14 cellular contexts compared by ENCODE assay signal in genomic region chr20:1807394-1807793, GRCh38.
A peak's percentile ranks its signal among the peaks of the same experiment; 100 is the strongest.
DNase-seq lines count a peak whose midpoint lies in the region; ATAC-seq and TF ChIP-seq lines count a peak whose summit lies in the region.
"Had no signal": no experiment of that assay in that cellular context is flagged by ENCODE, and none has a peak within 500 bp of the region (broad histone marks: within the 10 kb centered on the region; RNA-seq: fewer than 3 reads in every experiment).

No MANE protein-coding gene starts in this region.

- DNase-seq in D341Med (ENCODE audit: low spot score) (peak; percentile 11), endodermal cell (peak; percentile 43), upper lobe of left lung (no peak), spleen (no peak), psoas muscle (no peak)
- DNase-seq: CD4-positive, alpha-beta T cell; MM.1S; NCI-H1105; NCI-H1694 treated with DMSO at 0.1 percent for 48 hours; NCI-H226; NCI-H526; SHP77 treated with DMSO at 0.1 percent for 48 hours had no signal

- H3K4me3 Mint-ChIP-seq in endodermal cell, result no peak overlapping the region
- H3K4me3 Mint-ChIP-seq: CD4-positive, alpha-beta T cell had no signal

- no peak overlapping the region for H3K4me3 ChIP-seq in endodermal cell (ENCODE audit: low read length)
- H3K4me3 ChIP-seq in upper lobe of left lung, result no peak overlapping the region
- H3K4me3 ChIP-seq in spleen, result no peak overlapping the region
- H3K4me3 ChIP-seq in psoas muscle, result no peak overlapping the region

- H3K9me3 Mint-ChIP-seq in endodermal cell, result no peaks in the 10 kb centered on the region
- H3K9me3 Mint-ChIP-seq: CD4-positive, alpha-beta T cell had no signal

- no peaks in the 10 kb centered on the region for H3K36me3 Mint-ChIP-seq in endodermal cell (ENCODE audit: low read depth)

- WGBS in endodermal cell (ENCODE audit: insufficient coverage in 1 of 2, insufficient read length in 1 of 2), 2 experiments, result 90% methylated on average over 3 to 7 of the region's 7 CpGs
- WGBS in upper lobe of left lung, 2 donors, result 72 to 84% methylated on average over 6 to 7 of the region's 7 CpGs
- WGBS in spleen, 5 donors, result 66 to 85% (median 84%) methylated on average over 7 of the region's 7 CpGs
- 55 to 76% (median 69%) methylated on average over 7 of the region's 7 CpGs for WGBS in psoas muscle, 3 donors

- H3K27me3 Mint-ChIP-seq in endodermal cell (ENCODE audit: insufficient read depth), result peaks cover 23% of the 10 kb centered on the region

- intact Hi-C loops in spleen (cut with DNase I; ENCODE audit: low total_unique reads), result no loop called here
- intact Hi-C loops in psoas muscle (cut with DNase I), result loop anchor here (10.0 kb wide), 2 partner anchors 87 to 157 kb away; partner anchors contain the start of gene SIRPA (in 1 of the 2)

- H3K9me3 ChIP-seq in endodermal cell (ENCODE audit: control insufficient read depth, low read length) (no peaks in the 10 kb centered on the region), upper lobe of left lung (no peaks in the 10 kb centered on the region), spleen (no peaks in the 10 kb centered on the region), psoas muscle (no peaks in the 10 kb centered on the region)

- TF ChIP-seq CTCF in endodermal cell (conservative IDR thresholded peaks at IDR 0.05) (no peak), upper lobe of left lung (IDR thresholded peaks at IDR 0.05) (no peak), spleen (IDR thresholded peaks at IDR 0.05 in 8 of 11, conservative IDR thresholded peaks at IDR 0.05 in 3 of 11) (no peak), psoas muscle (IDR thresholded peaks at IDR 0.05) (no peak)

- H3K36me3 ChIP-seq in endodermal cell (ENCODE audit: control insufficient read depth, insufficient read depth, low read length), result no peaks in the 10 kb centered on the region
- no peaks in the 10 kb centered on the region for H3K36me3 ChIP-seq in upper lobe of left lung
- H3K36me3 ChIP-seq in spleen, result no peaks in the 10 kb centered on the region
- no peaks in the 10 kb centered on the region for H3K36me3 ChIP-seq in psoas muscle (ENCODE audit: insufficient read depth in 1 of 2, low read depth in 1 of 2)

- H3K27ac ChIP-seq in angular gyrus (ENCODE audit: low read depth, low read length), result peak overlapping the region; percentile 37
- H3K27ac ChIP-seq in endodermal cell (ENCODE audit: low read depth, low read length), result no peak overlapping the region
- H3K27ac ChIP-seq in temporal lobe (ENCODE audit: low read depth, low read length), result peak overlapping the region; percentile 7
- H3K27ac ChIP-seq in upper lobe of left lung, result no peak overlapping the region
- H3K27ac ChIP-seq in spleen, result peak overlapping the region in 1 of 8 donors; percentile 97
- no peak overlapping the region for H3K27ac ChIP-seq in psoas muscle

- no peak overlapping the region for H3K27ac Mint-ChIP-seq in endodermal cell
- H3K27ac Mint-ChIP-seq: CD4-positive, alpha-beta T cell had no signal

- TF ChIP-seq POLR2A in upper lobe of left lung (IDR thresholded peaks at IDR 0.05) (no peak), spleen (IDR thresholded peaks at IDR 0.05) (no peak)

- no peaks in the 10 kb centered on the region for H3K4me1 ChIP-seq in endodermal cell (ENCODE audit: control insufficient read depth, insufficient read depth, low read length)
- H3K4me1 ChIP-seq in upper lobe of left lung, result peaks cover 32 to 49% (median 39%) of the 10 kb centered on the region in 4 donors
- H3K4me1 ChIP-seq in spleen, result peaks cover 18 to 73% (median 46%) of the 10 kb centered on the region in 6 donors
- peaks cover 17% of the 10 kb centered on the region for H3K4me1 ChIP-seq in psoas muscle

- TF ChIP-seq EP300 in upper lobe of left lung (IDR thresholded peaks at IDR 0.05), result no peak

- H3K9ac ChIP-seq in endodermal cell (ENCODE audit: extremely low read depth, low read length, poor library complexity, severe bottlenecking), result no peak overlapping the region

- no peak for ATAC-seq in upper lobe of left lung (ENCODE audit: low FRiP score in 2 of 2)
- ATAC-seq in psoas muscle, result no peak

- peaks cover 18% of the 10 kb centered on the region for H3K4me1 Mint-ChIP-seq in endodermal cell

- H3K27me3 ChIP-seq in endodermal cell (ENCODE audit: control insufficient read depth, insufficient read depth, low read length, poor library complexity, severe bottlenecking), result peaks cover 20% of the 10 kb centered on the region
- H3K27me3 ChIP-seq in upper lobe of left lung, result peaks cover 0 to 9% (median 0%) of the 10 kb centered on the region in 4 donors
- peaks cover 0 to 29% (median 2%) of the 10 kb centered on the region in 7 donors for H3K27me3 ChIP-seq in spleen (replicated peaks in 1 of 7)
- H3K27me3 ChIP-seq in psoas muscle (ENCODE audit: insufficient read depth in 3 of 3, low read length in 2 of 3), result peaks cover 0 to 4% (median 0%) of the 10 kb centered on the region in 3 donors

Comparison
In these comparisons a context has a peak if more than half of its experiments do, and no peak if none do; other contexts are left out.
1. DNase-seq: peak in D341Med (single experiment) and endodermal cell (single experiment); none in upper lobe of left lung (0 of 2), spleen (single experiment) and psoas muscle (0 of 2).
2. H3K27ac ChIP-seq: peak in angular gyrus (single experiment) and temporal lobe (single experiment); none in endodermal cell (single experiment), upper lobe of left lung (0 of 4) and psoas muscle (single experiment).